In the genomic region with DNA sequence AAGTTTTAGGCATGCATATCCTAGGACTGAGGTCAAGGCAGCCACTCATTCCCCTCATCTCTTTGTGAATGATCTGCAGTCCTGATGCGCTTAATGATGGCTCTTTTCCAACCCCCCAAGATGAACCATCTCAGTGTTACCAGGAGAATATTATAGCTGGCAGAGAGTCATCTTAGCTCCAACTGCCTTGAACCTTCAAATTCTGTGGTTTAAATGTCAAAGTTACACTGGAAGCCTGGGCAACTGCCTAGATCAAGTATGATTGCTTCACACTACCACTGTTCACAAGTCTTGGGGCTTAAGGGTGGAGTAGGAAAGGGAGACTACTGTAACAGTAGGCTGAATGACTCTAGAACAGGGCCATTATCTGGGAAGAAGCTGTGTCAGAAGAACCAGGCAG, we compare ENCODE assay signal across 20 cellular contexts. TPM values are rescaled to one million over a fixed set of nuclear protein-coding genes. Genes with fewer than 3 reads are reported as not detected.
"Had no signal": no experiment of that assay in that cellular context is flagged by ENCODE, and none has a peak within 500 bp of the region (broad histone marks: within the 10 kb centered on the region; RNA-seq: fewer than 3 reads in every experiment).

No MANE protein-coding gene starts in this region.

- DNase-seq: activated CD4-positive, alpha-beta T cell treated with anti-CD3 and anti-CD28 coated beads for 48 hours; activated CD8-positive, alpha-beta memory T cell treated with anti-CD3 and anti-CD28 coated beads for 24 hours; activated naive CD4-positive, alpha-beta T cell treated with Interleukin-2 at 50 U/mL for 16 hours; cerebellar nuclear complex; heart left ventricle; left ventricle myocardium inferior; mesenchymal stem cell; nephron progenitor cell; sigmoid colon; stimulated activated CD4-positive, alpha-beta T cell treated with anti-CD3 and anti-CD28 coated beads, Interleukin-4, amount 100 ng/mL, for 24 hours; stomach; T-helper 9 cell; tibial artery; uterus had no signal

- H3K9me3 ChIP-seq: adrenal gland, heart left ventricle, left ventricle myocardium inferior, sigmoid colon, stomach, tibial artery, uterus had no signal

- H3K4me1 ChIP-seq: adrenal gland, left ventricle myocardium inferior, sigmoid colon, stomach, tibial artery, uterus had no signal

- H3K27ac Mint-ChIP-seq: nephron progenitor cell, WTC11 had no signal

- ATAC-seq: heart left ventricle, WTC11 had no signal

- H3K9me3 Mint-ChIP-seq: nephron progenitor cell, WTC11 had no signal

- H3K4me3 Mint-ChIP-seq: nephron progenitor cell, WTC11 had no signal

- H3K27ac ChIP-seq: adrenal gland, heart left ventricle, left ventricle myocardium inferior, sigmoid colon, stomach, tibial artery, uterus had no signal

- H3K4me3 ChIP-seq: adrenal gland, heart left ventricle, left ventricle myocardium inferior, sigmoid colon, stomach, tibial artery, uterus had no signal

- H3K36me3 ChIP-seq: uterus had no signal

- H3K27me3 ChIP-seq: adrenal gland, heart left ventricle, sigmoid colon, stomach, tibial artery, uterus had no signal

RNA-seq across cellular contexts. Expression of a gene that starts 8.0 kb away (rescaled TPM):
- total RNA-seq: dermis microvascular lymphatic vessel endothelial cell, frontal cortex, omental fat pad, pulmonary artery endothelial cell, sigmoid colon, stomach had no signal
- polyA plus RNA-seq: sigmoid colon had no signal
